Comparison of ENCODE assay signal across 8 cellular contexts in the genomic region with DNA sequence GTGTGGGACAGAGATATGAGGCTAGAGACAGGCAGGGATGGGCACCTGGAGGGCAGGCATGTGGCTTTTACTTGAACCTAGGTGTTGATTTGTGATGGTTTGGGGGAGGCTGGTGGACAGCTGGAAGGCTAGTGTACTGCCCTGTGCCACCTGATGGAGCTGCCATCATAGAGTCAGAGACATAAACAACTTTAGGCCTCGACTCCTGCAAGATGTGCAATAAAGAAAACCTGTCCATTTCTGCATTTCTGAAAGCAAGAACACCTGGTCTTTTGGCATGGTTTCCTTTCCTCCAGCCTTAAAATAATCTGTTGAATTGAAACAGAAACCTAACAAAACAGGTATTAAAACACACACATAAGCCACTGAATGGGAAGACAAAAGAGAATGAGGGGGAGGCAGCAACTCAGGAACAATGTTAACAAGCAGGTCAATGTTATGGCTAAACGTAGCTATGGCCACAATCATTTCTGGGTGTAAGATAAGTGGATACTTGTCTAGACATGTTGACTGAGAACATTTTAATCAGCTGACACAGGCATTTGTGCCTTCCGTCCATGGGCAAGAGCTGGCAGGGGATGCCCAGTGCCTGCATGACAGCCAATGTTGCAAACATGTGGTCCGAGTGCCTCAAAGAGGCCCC.
DNase-seq lines count a peak whose midpoint lies in the region; ATAC-seq and TF ChIP-seq lines count a peak whose summit lies in the region.

No MANE protein-coding gene starts in this region.

- H3K27ac ChIP-seq in lower lobe of right lung (peak overlapping the region; percentile 19), right lobe of liver (no peak overlapping the region), A673 (ENCODE audit: low read depth, low read length, poor library complexity, severe bottlenecking) (no peak overlapping the region)

- intact Hi-C loops in lower lobe of right lung (cut with DNase I) (no loop called here), right lobe of liver (cut with DNase I) (no loop called here), A673 (cut with micrococcal nuclease; ENCODE audit: unreplicated experiment) (no loop called here)

- H3K4me3 ChIP-seq in lower lobe of right lung (no peak overlapping the region), right lobe of liver (no peak overlapping the region), A673 (ENCODE audit: low read depth, low read length, poor library complexity, severe bottlenecking) (no peak overlapping the region)

- TF ChIP-seq CTCF in lower lobe of right lung (IDR thresholded peaks at IDR 0.05) (no peak), right lobe of liver (IDR thresholded peaks at IDR 0.05) (no peak), A673 (conservative IDR thresholded peaks at IDR 0.05; ENCODE audit: low read depth, low read length) (no peak)

- DNase-seq in NCI-H510A (lab: John Stamatoyannopoulos, UW) (peak; percentile 71), lower lobe of right lung (no peak), right lobe of liver (no peak), NCI-H146 treated with DMSO at 0.1 percent for 48 hours (lab: John Stamatoyannopoulos, UW; ENCODE audit: unreplicated experiment) (no peak), A673 (ENCODE audit: low spot score) (no peak), NCI-H524 treated with DMSO at 0.1 percent for 48 hours (lab: John Stamatoyannopoulos, UW) (no peak)

- ATAC-seq in GM19023 (IDR thresholded peaks at IDR 0.05; ENCODE audit: unreplicated experiment) = peak; percentile 63
- peak; percentile 77 for ATAC-seq in HG02938 (IDR thresholded peaks at IDR 0.05; ENCODE audit: unreplicated experiment)
- peak; percentile 85 to 87 for ATAC-seq in lower lobe of right lung
- no peak for ATAC-seq in right lobe of liver

- H3K9me3 ChIP-seq in lower lobe of right lung (no peaks in the 10 kb centered on the region), right lobe of liver (no peaks in the 10 kb centered on the region), A673 (ENCODE audit: low read depth, low read length, poor library complexity, severe bottlenecking) (no peaks in the 10 kb centered on the region)

- POLR2A ChIA-PET in A673 (lab: Charles Lee; ENCODE audit: low non-redundant PET) = no interaction called here

- TF ChIP-seq POLR2A in right lobe of liver (IDR thresholded peaks at IDR 0.05) = no peak

- H3K4me1 ChIP-seq in lower lobe of right lung (no peaks in the 10 kb centered on the region), right lobe of liver (no peaks in the 10 kb centered on the region), A673 (ENCODE audit: insufficient read depth, low read length, poor library complexity, severe bottlenecking) (no peaks in the 10 kb centered on the region)

- CTCF ChIA-PET in A673 (lab: Charles Lee) = no interaction called here

- no peaks in the 10 kb centered on the region for H3K27me3 ChIP-seq in lower lobe of right lung (ENCODE audit: low read depth)
- H3K27me3 ChIP-seq in right lobe of liver = no peaks in the 10 kb centered on the region
- H3K27me3 ChIP-seq in A673 (replicated peaks; ENCODE audit: insufficient read depth, low read depth, low read length, poor library complexity) = no peaks in the 10 kb centered on the region

- no TSS peak for BruUV-seq in A673 (replicated peaks; lab: Mats Ljungman, UMichigan)

- WGBS in right lobe of liver (ENCODE audit: insufficient coverage, low coverage, low lambda C conversion rate, missing lambda C conversion rate) = 50% methylated on average over 2 of the region's 4 CpGs

- H3K36me3 ChIP-seq in lower lobe of right lung = no peaks in the 10 kb centered on the region
- no peaks in the 10 kb centered on the region for H3K36me3 ChIP-seq in right lobe of liver
- H3K36me3 ChIP-seq in A673 (ENCODE audit: insufficient read depth, low read length, poor library complexity, severe bottlenecking) = no peaks in the 10 kb centered on the region

Comparison
In these comparisons a context has a peak if more than half of its experiments do, and no peak if none do; other contexts are left out.
1. ATAC-seq: peak in GM19023 (single experiment), HG02938 (single experiment) and lower lobe of right lung (2 of 2); none in right lobe of liver (0 of 4).